5 cellular contexts compared by ENCODE assay signal in the genomic region with DNA sequence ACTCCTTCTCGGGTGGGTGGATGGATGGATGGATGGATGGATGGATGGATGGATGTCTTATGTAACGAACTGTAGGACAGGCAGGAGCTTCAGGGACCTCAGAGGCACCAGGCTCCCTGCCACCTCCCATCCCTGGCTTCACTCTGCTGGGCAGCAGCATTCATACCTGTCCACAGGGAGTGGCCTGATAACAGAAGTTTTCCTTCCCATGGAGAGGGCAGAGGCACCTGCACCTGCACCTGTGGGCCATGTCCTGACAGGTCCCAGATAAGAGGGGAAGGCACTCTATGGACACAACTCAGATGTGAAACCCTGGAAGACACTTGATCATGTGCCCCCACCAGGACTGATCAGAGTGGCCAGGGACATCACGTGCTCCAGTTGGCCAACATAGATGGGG.
"Had no signal": no experiment of that assay in that cellular context is flagged by ENCODE, and none has a peak within 500 bp of the region (broad histone marks: within the 10 kb centered on the region; RNA-seq: fewer than 3 reads in every experiment).

No MANE protein-coding gene starts in this region.

- ATAC-seq: GM23338 had no signal

- H3K4me3 Mint-ChIP-seq: GM23338, H9, IgD-negative memory B cell had no signal

- H3K4me1 Mint-ChIP-seq: IgD-negative memory B cell had no signal

- H3K4me3 ChIP-seq: GM23338 had no signal

- H3K27me3 Mint-ChIP-seq: IgD-negative memory B cell had no signal

- H3K27ac Mint-ChIP-seq: GM23338, H9, IgD-negative memory B cell had no signal

- DNase-seq: H9, HCEC 1CT, KBM-7 had no signal

- H3K36me3 Mint-ChIP-seq: IgD-negative memory B cell had no signal

- H3K9me3 Mint-ChIP-seq: GM23338 had no signal
